Comparison of ENCODE assay signal across 10 cellular contexts in genomic region chr12:113461666-113462065, GRCh38. TPM values are rescaled to one million over a fixed set of nuclear protein-coding genes. Genes with fewer than 3 reads are reported as not detected.
DNase-seq lines count a peak whose midpoint lies in the region; ATAC-seq and TF ChIP-seq lines count a peak whose summit lies in the region.
"Had no signal": no experiment of that assay in that cellular context is flagged by ENCODE, and none has a peak within 500 bp of the region (broad histone marks: within the 10 kb centered on the region; RNA-seq: fewer than 3 reads in every experiment).

No MANE protein-coding gene starts in this region.

- no peak for ATAC-seq in left ventricle myocardium superior
- no peak for ATAC-seq in body of pancreas

- 64 to 66% methylated on average over 5 of the region's 5 CpGs for WGBS in body of pancreas, 2 donors

- no TSS peak for BruUV-seq in OCI-LY7 (replicated peaks; lab: Mats Ljungman, UMichigan)

- intact Hi-C loops in OCI-LY7 (cut with micrococcal nuclease; ENCODE audit: unreplicated experiment) (loop anchor here (5.0 kb wide), 1 partner anchor 451 kb away; no protein-coding TSS in a partner anchor), left ventricle myocardium superior (cut with micrococcal nuclease) (loop anchor here (5.0 kb wide), 1 partner anchor 451 kb away; no protein-coding TSS in a partner anchor), body of pancreas (cut with DNase I) (loop anchor here (10.0 kb wide), 1 partner anchor 453 kb away; no protein-coding TSS in a partner anchor)

- TF ChIP-seq CTCF in AG09319 (IDR thresholded peaks at IDR 0.05; ENCODE audit: low read depth, low read length) (peak; percentile 40), GM13976 (IDR thresholded peaks at IDR 0.05; ENCODE audit: borderline replicate concordance, control extremely low read depth, extremely low read depth, insufficient read depth, missing control alignments) (peak; percentile 17), OCI-LY7 (conservative IDR thresholded peaks at IDR 0.05; ENCODE audit: low read length) (peak; percentile 78), fibroblast of mammary gland (conservative IDR thresholded peaks at IDR 0.05; ENCODE audit: control insufficient read depth, insufficient read depth, low read depth, low read length) (peak; percentile 60), body of pancreas (IDR thresholded peaks at IDR 0.05) (peak in 3 of 7 experiments; percentile 7 to 22 (median 16))

- H3K4me1 ChIP-seq in OCI-LY7 (ENCODE audit: insufficient read depth, low read length, poor library complexity, severe bottlenecking), result peaks cover 32% of the 10 kb centered on the region
- H3K4me1 ChIP-seq in effector memory CD4-positive, alpha-beta T cell (ENCODE audit: control insufficient read depth, insufficient read depth, low read length, poor library complexity, severe bottlenecking), result peaks cover 21% of the 10 kb centered on the region
- H3K4me1 ChIP-seq in body of pancreas, result peaks cover 32% of the 10 kb centered on the region

- no peak overlapping the region for H2AFZ ChIP-seq in OCI-LY7 (ENCODE audit: low read length)

- no peak for TF ChIP-seq POLR2A in body of pancreas (IDR thresholded peaks at IDR 0.05)

- no peak overlapping the region for H3K4me2 ChIP-seq in OCI-LY7 (ENCODE audit: low read length)

- DNase-seq in AG09319 (ENCODE audit: extremely low read depth, low read depth) (no peak), GM13976 (ENCODE audit: low spot score) (peak; percentile 63), OCI-LY7 (ENCODE audit: low spot score) (peak; percentile 67), fibroblast of mammary gland (ENCODE audit: low read depth) (peak; percentile 23), GM19240 (ENCODE audit: insufficient read length, low spot score) (no peak), left ventricle myocardium superior (no peak), body of pancreas (no peak)
- DNase-seq in effector memory CD4-positive, alpha-beta T cell, result no peak
- DNase-seq: NCI-H2081 treated with DMSO at 0.1 percent for 48 hours had no signal

- in situ Hi-C loops in GM13976 (cut with MboI; ENCODE audit: low sequenced_read_pairs, unreplicated experiment), result loop anchor here (25.0 kb wide), 2 partner anchors 451 to 951 kb away; partner anchors contain the start of gene TBX5

- no peaks in the 10 kb centered on the region for H3K36me3 ChIP-seq in OCI-LY7 (ENCODE audit: insufficient read depth, low read length)
- no peaks in the 10 kb centered on the region for H3K36me3 ChIP-seq in effector memory CD4-positive, alpha-beta T cell (ENCODE audit: control insufficient read depth, insufficient read depth, low read length)
- no peaks in the 10 kb centered on the region for H3K36me3 ChIP-seq in body of pancreas (replicated peaks in 1 of 2; ENCODE audit: insufficient read depth in 1 of 2, low read depth in 2 of 2)

- H3K4me3 ChIP-seq in OCI-LY7 (ENCODE audit: low read depth, low read length, poor library complexity, severe bottlenecking) (no peak overlapping the region), fibroblast of mammary gland (ENCODE audit: control insufficient read depth, low read depth, low read length) (no peak overlapping the region), body of pancreas (no peak overlapping the region)
- H3K4me3 ChIP-seq in effector memory CD4-positive, alpha-beta T cell (ENCODE audit: insufficient read depth, low read depth, low read length, poor library complexity, severe bottlenecking), result no peak overlapping the region

- POLR2A ChIA-PET in OCI-LY7 (lab: Charles Lee), result no interaction called here

- no peak overlapping the region for H3K27ac ChIP-seq in OCI-LY7 (ENCODE audit: low read depth, low read length, poor library complexity, severe bottlenecking)
- no peak overlapping the region for H3K27ac ChIP-seq in effector memory CD4-positive, alpha-beta T cell (ENCODE audit: insufficient read depth, low read length, poor library complexity, severe bottlenecking)
- no peak overlapping the region for H3K27ac ChIP-seq in body of pancreas

- CTCF ChIA-PET in OCI-LY7 (lab: Charles Lee; ENCODE audit: unreplicated experiment), result interaction anchor here (0.6 kb wide), 1 partner anchor 203 kb away, joined by 9 read pairs; no protein-coding TSS in a partner anchor

- no peaks in the 10 kb centered on the region for H3K9me2 ChIP-seq in OCI-LY7 (ENCODE audit: insufficient read depth, low read length)

- peaks cover 34% of the 10 kb centered on the region for H3K27me3 ChIP-seq in effector memory CD4-positive, alpha-beta T cell (replicated peaks; ENCODE audit: control insufficient read depth, insufficient read depth, low read length, poor library complexity, severe bottlenecking)
- peaks cover 0 to 38% of the 10 kb centered on the region in 2 donors for H3K27me3 ChIP-seq in body of pancreas

- H3K79me2 ChIP-seq in OCI-LY7 (ENCODE audit: insufficient read depth, low read depth, low read length), result no peaks in the 10 kb centered on the region

- H4K20me1 ChIP-seq in OCI-LY7 (ENCODE audit: insufficient read depth, low read length), result no peaks in the 10 kb centered on the region

- H3K9me3 ChIP-seq in OCI-LY7 (ENCODE audit: low read length) (no peaks in the 10 kb centered on the region), body of pancreas (no peaks in the 10 kb centered on the region)
- H3K9me3 ChIP-seq in effector memory CD4-positive, alpha-beta T cell (ENCODE audit: control insufficient read depth, low read length), result no peaks in the 10 kb centered on the region

RNA-seq across cellular contexts. Expression of gene LHX5, which starts 10.0 kb away (rescaled TPM):
- total RNA-seq in OCI-LY7 (2014; rRNA removed; shearing (Covaris generic)), result not detected in 2 replicates
- total RNA-seq in OCI-LY7 (2022) (not detected in 2 replicates), left ventricle myocardium superior (not detected), body of pancreas (not detected)
- total RNA-seq: pulmonary artery endothelial cell had no signal

RNA-seq across cellular contexts. Expression of gene SDSL, which starts 39.5 kb away (rescaled TPM):
- not detected in 2 replicates for total RNA-seq in OCI-LY7 (2014; rRNA removed; shearing (Covaris generic))
- total RNA-seq in OCI-LY7 (2022), result not detected in 2 replicates
- 7.6 TPM for total RNA-seq in left ventricle myocardium superior
- 10 to 100 TPM in 1 of 2 donors, 1 to 10 TPM in 1; 7.5 to 15.2 TPM for total RNA-seq in body of pancreas

RNA-seq across cellular contexts. Expression of gene SDS, which starts 58.0 kb away (rescaled TPM):
- not detected in 2 replicates for total RNA-seq in OCI-LY7 (2014; rRNA removed; shearing (Covaris generic))
- not detected in 2 replicates for total RNA-seq in OCI-LY7 (2022)
- not detected for total RNA-seq in left ventricle myocardium superior
- under 1 TPM; 0.33 to 0.52 TPM for total RNA-seq in body of pancreas
- total RNA-seq: pulmonary artery endothelial cell had no signal

Comparison
In these comparisons a context has a peak if more than half of its experiments do, and no peak if none do; other contexts are left out.
1. DNase-seq: peak in GM13976 (single experiment), OCI-LY7 (single experiment) and fibroblast of mammary gland (single experiment); none in AG09319 (single experiment), GM19240 (single experiment), left ventricle myocardium superior (single experiment), effector memory CD4-positive, alpha-beta T cell (0 of 3) and body of pancreas (0 of 4).